ENCODE assay signal across 8 cellular contexts in the genomic region with DNA sequence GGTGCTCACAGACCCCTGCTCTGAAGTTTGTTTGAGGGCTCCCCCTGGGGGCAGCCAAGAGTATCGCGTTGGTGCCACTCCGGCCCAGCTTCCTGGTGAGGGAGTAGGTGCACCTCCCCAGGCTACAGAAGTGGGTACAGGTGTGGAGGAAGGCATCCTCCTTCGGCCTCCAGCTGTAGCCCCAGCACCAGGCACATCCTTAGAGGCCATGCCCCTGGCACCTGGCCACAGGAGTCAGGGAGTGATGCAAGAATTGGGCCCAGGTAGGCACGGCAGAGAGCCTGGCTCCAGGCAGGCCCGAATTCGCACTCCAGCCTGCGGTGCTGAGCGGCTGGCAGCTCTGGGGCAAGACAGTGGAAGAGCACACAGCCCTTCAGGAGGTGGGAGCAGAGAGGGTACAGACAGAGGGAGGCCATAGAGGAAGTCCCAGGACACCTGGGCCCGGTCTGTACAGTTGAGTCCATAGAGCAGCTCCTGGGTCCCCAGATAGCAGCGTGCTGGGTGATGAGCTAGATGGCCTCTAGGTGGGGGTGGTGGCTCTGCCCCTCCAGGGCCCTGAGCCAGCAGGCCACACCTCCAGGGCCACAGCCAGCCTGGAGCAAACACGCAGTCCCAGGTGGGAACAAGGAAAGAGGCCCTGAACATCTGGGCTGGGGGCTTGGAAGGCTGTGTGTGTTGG. TPM values are rescaled to one million over a fixed set of nuclear protein-coding genes. Genes with fewer than 3 reads are reported as not detected.
A peak's percentile ranks its signal among the peaks of the same experiment; 100 is the strongest.
DNase-seq lines count a peak whose midpoint lies in the region; ATAC-seq and TF ChIP-seq lines count a peak whose summit lies in the region.

No MANE protein-coding gene starts in this region.

- peaks cover 25% of the 10 kb centered on the region for H3K4me1 Mint-ChIP-seq in activated CD4-positive, alpha-beta T cell treated with anti-CD3 and anti-CD28 coated beads, Interleukin-2, amount 10 ng/mL, durations not matched to agents 7 days and 5 days

- no peak overlapping the region for H3K4me3 ChIP-seq in colonic mucosa
- H3K4me3 ChIP-seq in right lobe of liver = no peak overlapping the region

- peaks cover 10% of the 10 kb centered on the region for H3K36me3 Mint-ChIP-seq in activated CD4-positive, alpha-beta T cell treated with anti-CD3 and anti-CD28 coated beads, Interleukin-2, amount 10 ng/mL, durations not matched to agents 7 days and 5 days (ENCODE audit: low read depth)

- TF ChIP-seq CTCF in colonic mucosa (IDR thresholded peaks at IDR 0.05) (peak; percentile 89), right lobe of liver (IDR thresholded peaks at IDR 0.05) (peak; percentile 76 to 81 (median 78))

- peak overlapping the region; percentile 69 for H3K4me3 Mint-ChIP-seq in activated CD4-positive, alpha-beta T cell treated with anti-CD3 and anti-CD28 coated beads, Interleukin-2, amount 10 ng/mL, durations not matched to agents 7 days and 5 days

- H3K9ac ChIP-seq in colonic mucosa (ENCODE audit: low read depth in 2 of 2, low read length in 2 of 2) = peak overlapping the region in 1 of 2 donors; percentile 54

- peak overlapping the region; percentile 75 for H3K27ac Mint-ChIP-seq in activated CD4-positive, alpha-beta T cell treated with anti-CD3 and anti-CD28 coated beads, Interleukin-2, amount 10 ng/mL, durations not matched to agents 7 days and 5 days

- H3K4me1 ChIP-seq in colonic mucosa (peaks cover 20% of the 10 kb centered on the region), right lobe of liver (peaks cover 0 to 3% (median 0%) of the 10 kb centered on the region in 4 donors)

- H3K27me3 Mint-ChIP-seq in activated CD4-positive, alpha-beta T cell treated with anti-CD3 and anti-CD28 coated beads, Interleukin-2, amount 10 ng/mL, durations not matched to agents 7 days and 5 days = no peaks in the 10 kb centered on the region

- no peak for TF ChIP-seq POLR2A in right lobe of liver (IDR thresholded peaks at IDR 0.05)

- intact Hi-C loops in colonic mucosa (cut with DNase I) = loop anchor here (2.0 kb wide), 1 partner anchor 19 kb away; no protein-coding TSS in a partner anchor
- intact Hi-C loops in right lobe of liver (cut with DNase I) = no loop called here

- peak; percentile 41 for ATAC-seq in HG03354 (IDR thresholded peaks at IDR 0.05; ENCODE audit: poor library complexity, severe bottlenecking, unreplicated experiment)
- peak; percentile 75 to 80 (median 78) for ATAC-seq in right lobe of liver
- ATAC-seq in GM19463 (IDR thresholded peaks at IDR 0.05; ENCODE audit: unreplicated experiment) = no peak

- no peaks in the 10 kb centered on the region for H3K9me3 Mint-ChIP-seq in activated CD4-positive, alpha-beta T cell treated with anti-CD3 and anti-CD28 coated beads, Interleukin-2, amount 10 ng/mL, durations not matched to agents 7 days and 5 days

- H3K27ac ChIP-seq in colonic mucosa = peak overlapping the region; percentile 53
- H3K27ac ChIP-seq in right lobe of liver = no peak overlapping the region

- no peaks in the 10 kb centered on the region for H3K27me3 ChIP-seq in colonic mucosa
- peaks cover 0 to 14% of the 10 kb centered on the region in 2 donors for H3K27me3 ChIP-seq in right lobe of liver

- H3K9me3 ChIP-seq in colonic mucosa (no peaks in the 10 kb centered on the region), right lobe of liver (no peaks in the 10 kb centered on the region)

- CTCF ChIA-PET in activated CD4-positive, alpha-beta T cell treated with anti-CD3 and anti-CD28 coated beads, Interleukin-2, amount 10 ng/mL, durations not matched to agents 7 days and 5 days (lab: Charles Lee) = interaction anchor here (0.6 to 10.6 kb wide), 23 partner anchors 9 to 338 kb away, joined by 3 to 157 read pairs (median 4); a partner anchor contains a TSS

- WGBS in right lobe of liver (ENCODE audit: insufficient coverage, low coverage, low lambda C conversion rate, missing lambda C conversion rate) = 10% methylated on average over 4 of the region's 12 CpGs

- POLR2A ChIA-PET in activated CD4-positive, alpha-beta T cell treated with anti-CD3 and anti-CD28 coated beads, Interleukin-2, amount 10 ng/mL, durations not matched to agents 7 days and 5 days (lab: Charles Lee) = interaction anchor here (0.5 to 1.4 kb wide), 2 partner anchors 20 to 173 kb away, joined by 3 to 5 read pairs; a partner anchor contains a TSS

- H3K36me3 ChIP-seq in colonic mucosa = no peaks in the 10 kb centered on the region
- H3K36me3 ChIP-seq in right lobe of liver = no peaks in the 10 kb centered on the region

- peak; percentile 72 for DNase-seq in DMS79 treated with DMSO at 0.1 percent for 48 hours (lab: John Stamatoyannopoulos, UW)
- peak; percentile 88 for DNase-seq in NCI-H82 (lab: John Stamatoyannopoulos, UW)
- DNase-seq in activated CD4-positive, alpha-beta T cell treated with anti-CD3 and anti-CD28 coated beads, Interleukin-2, amount 10 ng/mL, durations not matched to agents 7 days and 5 days = peak; percentile 90
- peak; percentile 88 for DNase-seq in colonic mucosa
- DNase-seq in right lobe of liver = peak; percentile 79 to 86 (median 85)
- DNase-seq in stimulated activated CD8-positive, alpha-beta memory T cell treated with anti-CD3 and anti-CD28 coated beads, Interleukin-12 subunit alpha, Interleukin-12 subunit beta, amount 100 ng/mL, for 24 hours (ENCODE audit: extremely low read depth) = peak; percentile 62

RNA-seq across cellular contexts. Expression of a gene that starts 2.4 kb away (rescaled TPM):
- 10 to 100 TPM; 33.8 to 40.6 TPM for total RNA-seq in activated CD4-positive, alpha-beta T cell treated with anti-CD3 and anti-CD28 coated beads, Interleukin-2, amount 10 ng/mL, durations not matched to agents 7 days and 5 days
- total RNA-seq in colonic mucosa (10 to 100 TPM; 19.2 to 57.8 TPM), right lobe of liver (under 1 TPM in 5 of 6 experiments, not detected in 1; 0.05 to 0.43 (median 0.22) TPM)

RNA-seq across cellular contexts. Expression of a gene that starts 9.3 kb away (rescaled TPM):
- total RNA-seq in activated CD4-positive, alpha-beta T cell treated with anti-CD3 and anti-CD28 coated beads, Interleukin-2, amount 10 ng/mL, durations not matched to agents 7 days and 5 days = 10 to 100 TPM; 19.1 to 21.9 TPM
- total RNA-seq in colonic mucosa (10 to 100 TPM in 1 of 2 donors, 1 to 10 TPM in 1; 9.0 to 13.0 TPM), right lobe of liver (1 to 10 TPM; 1.3 to 4.9 (median 1.9) TPM)

RNA-seq across cellular contexts. Expression of a gene that starts 14.1 kb away (rescaled TPM):
- not detected for total RNA-seq in activated CD4-positive, alpha-beta T cell treated with anti-CD3 and anti-CD28 coated beads, Interleukin-2, amount 10 ng/mL, durations not matched to agents 7 days and 5 days
- 10 to 100 TPM; 20.5 to 22.1 TPM for total RNA-seq in colonic mucosa
- 1 to 10 TPM in 2 of 6 experiments, under 1 TPM in 4; 0.50 to 2.1 (median 0.80) TPM for total RNA-seq in right lobe of liver

RNA-seq across cellular contexts. Expression of a gene that starts 18.8 kb away (rescaled TPM):
- total RNA-seq in activated CD4-positive, alpha-beta T cell treated with anti-CD3 and anti-CD28 coated beads, Interleukin-2, amount 10 ng/mL, durations not matched to agents 7 days and 5 days = 10 to 100 TPM; 43.0 to 55.0 TPM
- total RNA-seq in colonic mucosa (10 to 100 TPM; 43.5 to 52.6 TPM), right lobe of liver (10 to 100 TPM; 24.0 to 39.1 (median 28.8) TPM)

RNA-seq across cellular contexts. Expression of a gene that starts 22.0 kb away (rescaled TPM):
- 10 to 100 TPM; 35.5 to 41.4 TPM for total RNA-seq in activated CD4-positive, alpha-beta T cell treated with anti-CD3 and anti-CD28 coated beads, Interleukin-2, amount 10 ng/mL, durations not matched to agents 7 days and 5 days
- 100 to 1,000 TPM; 149 to 177 TPM for total RNA-seq in colonic mucosa
- 10 to 100 TPM in 5 of 6 experiments, 1 to 10 TPM in 1; 9.3 to 14.9 (median 12.2) TPM for total RNA-seq in right lobe of liver

Comparison
In these comparisons a context has a peak if more than half of its experiments do, and no peak if none do; other contexts are left out.
1. RNA of a gene that starts 2.4 kb away (total RNA-seq): 19.2 to 57.8 TPM in colonic mucosa and 33.8 to 40.6 TPM in activated CD4-positive, alpha-beta T cell treated with anti-CD3 and anti-CD28 coated beads, Interleukin-2, amount 10 ng/mL, durations not matched to agents 7 days and 5 days; 0.05 to 0.43 TPM in right lobe of liver; every median in the first group is over 10 times any median in the second.
2. RNA of a gene that starts 14.1 kb away (total RNA-seq): 20.5 to 22.1 TPM in colonic mucosa; 0.50 to 2.1 TPM in right lobe of liver and not detected in activated CD4-positive, alpha-beta T cell treated with anti-CD3 and anti-CD28 coated beads, Interleukin-2, amount 10 ng/mL, durations not matched to agents 7 days and 5 days; every median in the first group is over 4 times any median in the second.
3. Peak in every context shown above with its lines, with median percentiles within 50 percentile points of each other: DNase-seq.